Comparison of ENCODE assay signal across 24 cellular contexts in genomic region chr7:30905078-30906012, GRCh38. TPM values are rescaled to one million over a fixed set of nuclear protein-coding genes. Genes with fewer than 3 reads are reported as not detected.
DNase-seq lines count a peak whose midpoint lies in the region; ATAC-seq and TF ChIP-seq lines count a peak whose summit lies in the region.
"Had no signal": no experiment of that assay in that cellular context is flagged by ENCODE, and none has a peak within 500 bp of the region (broad histone marks: within the 10 kb centered on the region; RNA-seq: fewer than 3 reads in every experiment).

No MANE protein-coding gene starts in this region.

- no peak overlapping the region for H3K4me3 ChIP-seq in heart left ventricle
- H3K4me3 ChIP-seq in duodenal mucosa (ENCODE audit: low read depth in 1 of 2, low read length in 2 of 2): peak overlapping the region; percentile 48 to 59
- no peak overlapping the region for H3K4me3 ChIP-seq in muscle layer of colon (ENCODE audit: low read depth in 1 of 2, low read length in 2 of 2)
- no peak overlapping the region for H3K4me3 ChIP-seq in transverse colon
- no peak overlapping the region for H3K4me3 ChIP-seq in A673 (ENCODE audit: low read depth, low read length, poor library complexity, severe bottlenecking)
- H3K4me3 ChIP-seq: SJSA1, uterus had no signal

- ATAC-seq in heart left ventricle: no peak
- no peak for ATAC-seq in Right ventricle myocardium inferior
- ATAC-seq in GM18511 (IDR thresholded peaks at IDR 0.05; ENCODE audit: unreplicated experiment): no peak
- ATAC-seq: stimulated activated naive CD8-positive, alpha-beta T cell treated with anti-CD3 and anti-CD28 coated beads, Interleukin-15, amount 100 ng/mL, for 72 hours had no signal

- H3K36me3 ChIP-seq in heart left ventricle (no peaks in the 10 kb centered on the region), duodenal mucosa (ENCODE audit: control insufficient read depth in 1 of 2, insufficient read depth in 2 of 2, low read length in 2 of 2) (no peaks in the 10 kb centered on the region), muscle layer of colon (ENCODE audit: insufficient read depth, low read length) (no peaks in the 10 kb centered on the region), transverse colon (no peaks in the 10 kb centered on the region), A673 (ENCODE audit: insufficient read depth, low read length, poor library complexity, severe bottlenecking) (no peaks in the 10 kb centered on the region)
- H3K36me3 ChIP-seq: SJSA1, uterus, WERI-Rb-1 had no signal

- DNase-seq in heart left ventricle (no peak), Right ventricle myocardium inferior (ENCODE audit: missing footprints) (no peak), transverse colon (peak; percentile 38), head of caudate nucleus (no peak), A673 (ENCODE audit: low spot score) (no peak)
- DNase-seq: activated CD4-positive, alpha-beta T cell treated with anti-CD3 and anti-CD28 coated beads, Interleukin-2, amount 50 U/mL, for 4 hours; activated naive CD4-positive, alpha-beta T cell; amygdala; cerebellar nuclear complex; DMS153; H7; kidney; NCI-H1417 treated with DMSO at 0.1 percent for 48 hours; NCI-H524; occipital lobe; stimulated activated naive CD8-positive, alpha-beta T cell treated with anti-CD3 and anti-CD28 coated beads, Interleukin-15, amount 100 ng/mL, for 72 hours; T-helper 2 cell; uterus; WERI-Rb-1 had no signal

- no peak for TF ChIP-seq CTCF in heart left ventricle (IDR thresholded peaks at IDR 0.05)
- TF ChIP-seq CTCF in transverse colon (IDR thresholded peaks at IDR 0.05): no peak
- TF ChIP-seq CTCF in A673 (conservative IDR thresholded peaks at IDR 0.05; ENCODE audit: low read depth, low read length): no peak

- POLR2A ChIA-PET in A673 (lab: Charles Lee; ENCODE audit: low non-redundant PET): no interaction called here

- TF ChIP-seq POLR2A in heart left ventricle (IDR thresholded peaks at IDR 0.05): no peak
- no peak for TF ChIP-seq POLR2A in transverse colon (IDR thresholded peaks at IDR 0.05)

- H3K9me3 ChIP-seq in heart left ventricle (no peaks in the 10 kb centered on the region), duodenal mucosa (ENCODE audit: control insufficient read depth in 1 of 2, low read length in 2 of 2) (no peaks in the 10 kb centered on the region), muscle layer of colon (ENCODE audit: low read length) (no peaks in the 10 kb centered on the region), transverse colon (no peaks in the 10 kb centered on the region), A673 (ENCODE audit: low read depth, low read length, poor library complexity, severe bottlenecking) (no peaks in the 10 kb centered on the region)
- H3K9me3 ChIP-seq: SJSA1, uterus had no signal

- no peak for TF ChIP-seq EP300 in transverse colon (IDR thresholded peaks at IDR 0.05; ENCODE audit: low read depth)

- H3K9ac ChIP-seq in duodenal mucosa (ENCODE audit: low read depth in 1 of 2, low read length in 2 of 2): peak overlapping the region; percentile 62 to 63
- no peak overlapping the region for H3K9ac ChIP-seq in muscle layer of colon (ENCODE audit: low read length)

- H3K27ac ChIP-seq in heart left ventricle (peak overlapping the region in 11 of 12 donors; percentile 24 to 66 (median 43)), duodenal mucosa (ENCODE audit: low read depth, low read length) (peak overlapping the region; percentile 38), muscle layer of colon (ENCODE audit: low read depth, low read length) (peak overlapping the region; percentile 14), transverse colon (peak overlapping the region; percentile 19 to 41 (median 34)), A673 (ENCODE audit: low read depth, low read length, poor library complexity, severe bottlenecking) (no peak overlapping the region)
- H3K27ac ChIP-seq: C4-2B, SJSA1, WERI-Rb-1 had no signal

- in situ Hi-C loops in transverse colon (cut with MboI; ENCODE audit: low pct_ligation_motif_present in 1 of 4, low pct_unique_long_range_greater_than_20kb in 1 of 4, low sequenced_read_pairs in 3 of 4): no loop called here

- no TSS peak for BruUV-seq in A673 (replicated peaks; lab: Mats Ljungman, UMichigan)

- H3K4me1 ChIP-seq in heart left ventricle (peaks cover 9 to 68% (median 57%) of the 10 kb centered on the region in 12 donors), duodenal mucosa (ENCODE audit: control insufficient read depth in 1 of 2, insufficient read depth in 2 of 2, low read length in 2 of 2) (peaks cover 24 to 65% of the 10 kb centered on the region in 2 donors), muscle layer of colon (ENCODE audit: insufficient read depth, low read length) (peaks cover 36% of the 10 kb centered on the region), transverse colon (peaks cover 12 to 40% (median 23%) of the 10 kb centered on the region in 4 donors), A673 (ENCODE audit: insufficient read depth, low read length, poor library complexity, severe bottlenecking) (no peaks in the 10 kb centered on the region)
- H3K4me1 ChIP-seq: uterus had no signal

- WGBS in heart left ventricle, 4 donors: 73 to 80% (median 78%) methylated on average over 14 to 15 of the region's 15 CpGs
- 70 to 100% methylated on average over 1 to 14 of the region's 15 CpGs for WGBS in transverse colon (ENCODE audit: low coverage in 1 of 2), 2 donors

- intact Hi-C loops in heart left ventricle (cut with DNase I): loop anchor here in 2 of 10 donors (5.0 kb wide), 2 partner anchors 33 to 88 kb away; no protein-coding TSS in a partner anchor
- intact Hi-C loops in Right ventricle myocardium inferior (cut with DNase I): loop anchor here (5.0 kb wide), 1 partner anchor 33 kb away; no protein-coding TSS in a partner anchor
- intact Hi-C loops in transverse colon (cut with DNase I; ENCODE audit: low total_unique reads): no loop called here
- intact Hi-C loops in head of caudate nucleus (cut with DNase I): no loop called here
- intact Hi-C loops in A673 (cut with micrococcal nuclease; ENCODE audit: unreplicated experiment): no loop called here

- H3K27me3 ChIP-seq in heart left ventricle (no peaks in the 10 kb centered on the region), duodenal mucosa (ENCODE audit: control insufficient read depth in 1 of 2, insufficient read depth in 2 of 2, low read length in 2 of 2) (no peaks in the 10 kb centered on the region), muscle layer of colon (ENCODE audit: control insufficient read depth in 1 of 2, insufficient read depth in 2 of 2, low read length in 2 of 2) (no peaks in the 10 kb centered on the region), transverse colon (no peaks in the 10 kb centered on the region), A673 (replicated peaks; ENCODE audit: insufficient read depth, low read depth, low read length, poor library complexity) (no peaks in the 10 kb centered on the region)
- H3K27me3 ChIP-seq: SJSA1, uterus had no signal

- CTCF ChIA-PET in A673 (lab: Charles Lee): no interaction called here

RNA-seq across cellular contexts. Expression of gene AQP1, which starts 6.3 kb away (rescaled TPM):
- 100 to 1,000 TPM; 113 to 420 (median 206) TPM for total RNA-seq in heart left ventricle
- 100 to 1,000 TPM; 220 to 256 TPM for polyA plus RNA-seq in heart left ventricle
- total RNA-seq in Right ventricle myocardium inferior: 284 TPM
- total RNA-seq in transverse colon: 10 to 100 TPM; 21.3 to 98.3 (median 28.4) TPM
- 0.37 and 0.49 TPM in 2 replicates for total RNA-seq in A673 (2021)
- total RNA-seq: H7 had no signal

RNA-seq across cellular contexts. Expression of gene GHRHR, which starts 58.4 kb away (rescaled TPM):
- total RNA-seq in heart left ventricle (not detected), Right ventricle myocardium inferior (not detected), transverse colon (not detected), A673 (2021) (not detected in 2 replicates)
- polyA plus RNA-seq in heart left ventricle: not detected
- total RNA-seq: kidney, occipital lobe, SJSA1, uterus had no signal

Comparison
In these comparisons a context has a peak if more than half of its experiments do, and no peak if none do; other contexts are left out.
1. H3K4me3 ChIP-seq: peak in duodenal mucosa (2 of 2); none in heart left ventricle (0 of 12), muscle layer of colon (0 of 2), transverse colon (0 of 4) and A673 (single experiment).
2. RNA of gene AQP1, which starts 6.3 kb away (total RNA-seq): 284 TPM in Right ventricle myocardium inferior (single experiment), 113 to 420 TPM in heart left ventricle and 21.3 to 98.3 TPM in transverse colon; 0.37 to 0.49 TPM in A673; every median in the first group is over 10 times any median in the second.